In the genomic region with DNA sequence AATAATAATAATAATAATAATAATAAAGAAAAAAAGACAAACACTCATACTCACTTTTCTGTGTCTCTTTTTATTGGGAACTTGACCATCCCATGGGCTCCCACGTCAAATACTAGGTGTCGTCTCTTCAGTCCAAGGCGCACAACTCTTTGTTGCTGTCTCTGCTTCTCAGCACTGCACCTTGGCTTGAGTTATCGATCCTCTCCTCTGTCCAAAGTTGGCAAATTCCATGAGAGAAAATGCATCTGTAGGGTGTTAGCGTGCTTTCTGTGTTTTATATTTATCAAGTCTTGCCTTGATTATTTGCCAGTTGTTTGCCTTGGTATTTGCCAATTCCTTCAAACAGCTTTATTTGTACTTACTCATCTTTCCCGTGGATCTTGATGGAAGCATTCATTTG, we compare ENCODE assay signal across 33 cellular contexts.
"Had no signal": no experiment of that assay in that cellular context is flagged by ENCODE, and none has a peak within 500 bp of the region (broad histone marks: within the 10 kb centered on the region; RNA-seq: fewer than 3 reads in every experiment).

No MANE protein-coding gene starts in this region.

- H3K27ac ChIP-seq: adrenal gland, ascending aorta, body of pancreas, brain microvascular endothelial cell, breast epithelium, cardiac muscle cell had no signal

- H3K4me1 ChIP-seq: adrenal gland, ascending aorta, breast epithelium had no signal

- FAIRE-seq: astrocyte, bronchial epithelial cell had no signal

- DNase-seq: activated effector memory CD4-positive, alpha-beta T cell treated with anti-CD3 and anti-CD28 coated beads, Interleukin-2, amount 50 U/mL, for 16 hours; activated effector memory CD4-positive, alpha-beta T cell treated with Interleukin-2 at 50 U/mL for 16 hours; activated gamma-delta T cell; activated gamma-delta T cell treated with Interleukin-2 at 50 U/mL for 16 hours; activated naive CD4-positive, alpha-beta T cell; activated naive CD4-positive, alpha-beta T cell treated with anti-CD3 and anti-CD28 coated beads for 36 hours; activated naive CD4-positive, alpha-beta T cell treated with anti-CD3 and anti-CD28 coated beads, Interleukin-2, amount 10 ng/mL, durations not matched to agents 7 days and 5 days; activated naive CD4-positive, alpha-beta T cell treated with anti-CD3 and anti-CD28 coated beads, Interleukin-2, amount 50 U/mL, for 16 hours; activated naive CD4-positive, alpha-beta T cell treated with Interleukin-2 at 50 U/mL for 16 hours; activated naive CD8-positive, alpha-beta T cell treated with anti-CD3 and anti-CD28 coated beads for 36 hours; activated naive CD8-positive, alpha-beta T cell treated with anti-CD3 and anti-CD28 coated beads, Interleukin-2, amount 10 ng/mL, durations not matched to agents 7 days and 5 days; activated naive CD8-positive, alpha-beta T cell treated with anti-CD3 and anti-CD28 coated beads, Interleukin-2, amount 50 U/mL, for 24 hours; activated T-cell treated with anti-CD3 and anti-CD28 coated beads, Interleukin-2, amount 50 U/mL, for 24 hours; activated T-cell treated with anti-CD3 and anti-CD28 coated beads, Interleukin-2, amount 50 U/mL, for 4 hours; activated T-cell treated with anti-CD3 and anti-CD28 coated beads, Interleukin-2, amount 50 U/mL, for 48 hours; activated T-cell treated with anti-CD3 and anti-CD28 coated beads, Interleukin-2, amount 50 U/mL, for 72 hours; adrenal gland; amniotic stem cell; amygdala; anterior cingulate cortex; aorta; body of pancreas; brain microvascular endothelial cell; caudate nucleus; central memory CD4-positive, alpha-beta T cell; cerebellar nuclear complex had no signal

- ATAC-seq: activated naive CD4-positive, alpha-beta T cell treated with anti-CD3 and anti-CD28 coated beads, Interleukin-2, amount 50 U/mL, for 72 hours; activated naive CD8-positive, alpha-beta T cell treated with anti-CD3 and anti-CD28 coated beads, Interleukin-2, amount 50 U/mL, for 24 hours; activated T-cell treated with anti-CD3 and anti-CD28 coated beads, Interleukin-2, amount 50 U/mL, for 4 hours; activated T-cell treated with anti-CD3 and anti-CD28 coated beads, Interleukin-2, amount 50 U/mL, for 72 hours; activated T-helper 17 cell treated with anti-CD3 and anti-CD28 coated beads, Interleukin-2, amount 50 U/mL, for 72 hours; body of pancreas had no signal

- H3K9me3 ChIP-seq: ascending aorta, body of pancreas, breast epithelium had no signal

- H3K36me3 ChIP-seq: adrenal gland, ascending aorta, brain microvascular endothelial cell, breast epithelium, cardiac muscle cell had no signal

- H3K27me3 ChIP-seq: adrenal gland, ascending aorta, body of pancreas, brain microvascular endothelial cell, breast epithelium, cardiac muscle cell had no signal

- H3K4me3 ChIP-seq: adrenal gland, ascending aorta, body of pancreas, breast epithelium, cardiac muscle cell had no signal
